29 cellular contexts compared by ENCODE assay signal in genomic region chr2:11762799-11763461, GRCh38. TPM values are rescaled to one million over a fixed set of nuclear protein-coding genes. Genes with fewer than 3 reads are reported as not detected.
DNase-seq lines count a peak whose midpoint lies in the region; ATAC-seq, FAIRE-seq and TF ChIP-seq lines count a peak whose summit lies in the region.
"Had no signal": no experiment of that assay in that cellular context is flagged by ENCODE, and none has a peak within 500 bp of the region (broad histone marks: within the 10 kb centered on the region; RNA-seq: fewer than 3 reads in every experiment).

No MANE protein-coding gene starts in this region.

- H3K9me3 ChIP-seq in K562 (replicated peaks; ENCODE audit: control insufficient read depth, insufficient read depth, low read depth, low read length), result no peaks in the 10 kb centered on the region
- H3K9me3 ChIP-seq: BE2C, esophagus muscularis mucosa, tibial nerve had no signal

- H3K4me1 ChIP-seq in K562 (replicated peaks in 1 of 2; ENCODE audit: control insufficient read depth in 2 of 2, insufficient read depth in 2 of 2, low read length in 2 of 2), result peaks cover 23 to 31% of the 10 kb centered on the region in 2 experiments
- H3K4me1 ChIP-seq: foreskin keratinocyte had no signal

- peak; percentile 52 for FAIRE-seq in K562 (lab: Jason Lieb, UNC)
- peak; percentile 40 for FAIRE-seq in urothelium cell line (lab: Jason Lieb, UNC)
- FAIRE-seq: G401.6 had no signal

- peak overlapping the region; percentile 35 for H3K27ac Mint-ChIP-seq in activated naive CD8-positive, alpha-beta T cell
- H3K27ac Mint-ChIP-seq in activated naive CD8-positive, alpha-beta T cell treated with anti-CD3 and anti-CD28 coated beads for 36 hours, result no peak overlapping the region
- H3K27ac Mint-ChIP-seq in natural killer cell, result peak overlapping the region; percentile 56 to 67
- H3K27ac Mint-ChIP-seq: endodermal cell, GM23338 had no signal

- no peak overlapping the region for H3K4me3 ChIP-seq in K562
- H3K4me3 ChIP-seq: esophagus muscularis mucosa, GM23338, PC-9, tibial nerve had no signal

- intact Hi-C loops in K562 (cut with micrococcal nuclease) (no loop called here), natural killer cell (cut with micrococcal nuclease) (no loop called here)

- H3K27ac ChIP-seq in K562 (ENCODE audit: extremely low read depth, low read depth, low read length), result no peak overlapping the region
- H3K27ac ChIP-seq: esophagus muscularis mucosa, foreskin keratinocyte, PC-9, tibial nerve had no signal

- H3K79me2 ChIP-seq in K562 (ENCODE audit: control insufficient read depth, insufficient read depth, low read length), result peaks cover 55% of the 10 kb centered on the region

- no peak for ATAC-seq in K562
- ATAC-seq in natural killer cell, result no peak
- ATAC-seq: foreskin keratinocyte, GM23338, left colon had no signal

- no peak for DNase-seq in activated naive CD8-positive, alpha-beta T cell treated with anti-CD3 and anti-CD28 coated beads for 36 hours
- DNase-seq in K562 (ENCODE audit: extremely low read depth in 1 of 4, low spot score in 3 of 4) (no peak), natural killer cell (no peak), urothelium cell line (ENCODE audit: low spot score) (no peak), NCI-H1436 (lab: John Stamatoyannopoulos, UW) (no peak), NCI-H146 treated with DMSO at 0.1 percent for 48 hours (lab: John Stamatoyannopoulos, UW; ENCODE audit: unreplicated experiment) (no peak)
- DNase-seq in activated CD4-positive, CD25-positive, alpha-beta regulatory T cell (lab: John Stamatoyannopoulos, UW), result no peak
- DNase-seq: ACHN; amniotic stem cell; BE2C; COR-L47; cortex of kidney; DMS53; endodermal cell; foreskin keratinocyte; left colon; mesendoderm; NCI-H187; NCI-H2171; NCI-H510A treated with DMSO at 0.1 percent for 48 hours; PC-9; retina; SHP77; stimulated activated CD4-positive, alpha-beta T cell treated with anti-CD3 and anti-CD28 coated beads, Interleukin-2, amount 100 ng/mL, for 24 hours had no signal

- H3K4me1 Mint-ChIP-seq in activated naive CD8-positive, alpha-beta T cell (ENCODE audit: low read depth), result peaks cover 41% of the 10 kb centered on the region
- H3K4me1 Mint-ChIP-seq in activated naive CD8-positive, alpha-beta T cell treated with anti-CD3 and anti-CD28 coated beads for 36 hours, result peaks cover 31% of the 10 kb centered on the region
- peaks cover 57 to 71% of the 10 kb centered on the region in 2 donors for H3K4me1 Mint-ChIP-seq in natural killer cell

- no peak overlapping the region for H3K4me2 ChIP-seq in K562 (ENCODE audit: insufficient read depth, low read length)
- H3K4me2 ChIP-seq: GM23338, PC-9 had no signal

- H3K9ac ChIP-seq in K562 (ENCODE audit: insufficient read depth in 1 of 2, low read depth in 2 of 2, low read length in 2 of 2), result peak overlapping the region in 1 of 2 experiments; percentile 72; a peak in 2 of 4 replicates

- TF ChIP-seq CTCF in K562 (IDR thresholded peaks at IDR 0.05 in 2 of 3, conservative IDR thresholded peaks at IDR 0.05 in 1 of 3; ENCODE audit: insufficient read depth in 2 of 3, low read depth in 1 of 3, low read length in 3 of 3), result no peak
- TF ChIP-seq CTCF in natural killer cell (IDR thresholded peaks at IDR 0.05), result no peak

- H4K20me1 ChIP-seq in K562 (replicated peaks; ENCODE audit: control insufficient read depth, insufficient read depth, low read length), result peaks cover 7% of the 10 kb centered on the region

- no peaks in the 10 kb centered on the region for H3K27me3 ChIP-seq in K562 (ENCODE audit: control insufficient read depth in 2 of 2, insufficient read depth in 2 of 2, low read length in 2 of 2)
- H3K27me3 ChIP-seq: BE2C, esophagus muscularis mucosa, foreskin keratinocyte, tibial nerve had no signal

- H3K36me3 Mint-ChIP-seq in activated naive CD8-positive, alpha-beta T cell, result peaks cover 20% of the 10 kb centered on the region
- H3K36me3 Mint-ChIP-seq in activated naive CD8-positive, alpha-beta T cell treated with anti-CD3 and anti-CD28 coated beads for 36 hours, result peaks cover 29% of the 10 kb centered on the region
- H3K36me3 Mint-ChIP-seq in natural killer cell, result peaks cover 14% of the 10 kb centered on the region

- in situ Hi-C loops in K562 (cut with MboI), result no loop called here

- no peak for TF ChIP-seq POLR2A in K562 (conservative IDR thresholded peaks at IDR 0.05)

- peaks cover 45% of the 10 kb centered on the region; the same call in 2 of the 3 replicates for H3K36me3 ChIP-seq in K562 (ENCODE audit: control insufficient read depth, insufficient read depth, low read length)

- CTCF ChIA-PET in K562 (lab: Yijun Ruan, JAX; ENCODE audit: low intra/inter-chr PET ratio), result no interaction called here

- H2AFZ ChIP-seq in K562 (ENCODE audit: low read depth, low read length), result no peak overlapping the region
- H2AFZ ChIP-seq: GM23338, PC-9 had no signal

- BruUV-seq in K562 (replicated peaks; lab: Mats Ljungman, UMichigan), result no TSS peak

- TF ChIP-seq RAD21 in K562 (CRISPR knock-in tag; conservative IDR thresholded peaks at IDR 0.05 in 1 of 2, IDR thresholded peaks at IDR 0.05 in 1 of 2), result no peak

- no peaks in the 10 kb centered on the region for H3K9me3 Mint-ChIP-seq in activated naive CD8-positive, alpha-beta T cell (ENCODE audit: low read depth)
- H3K9me3 Mint-ChIP-seq in activated naive CD8-positive, alpha-beta T cell treated with anti-CD3 and anti-CD28 coated beads for 36 hours, result peaks cover 5% of the 10 kb centered on the region
- no peaks in the 10 kb centered on the region for H3K9me3 Mint-ChIP-seq in natural killer cell

- no peaks in the 10 kb centered on the region for H3K9me1 ChIP-seq in K562 (ENCODE audit: control insufficient read depth, insufficient read depth, low read length)

- TF ChIP-seq EP300 in K562 (IDR thresholded peaks at IDR 0.05; ENCODE audit: low read length), result no peak

- POLR2A ChIA-PET in K562 (lab: Yijun Ruan, JAX), result interaction anchor here (0.7 to 1.4 kb wide), 2 partner anchors 12 to 649 kb away, joined by 3 to 4 read pairs; no protein-coding TSS in a partner anchor

- no peak overlapping the region for H3K4me3 Mint-ChIP-seq in activated naive CD8-positive, alpha-beta T cell
- H3K4me3 Mint-ChIP-seq in activated naive CD8-positive, alpha-beta T cell treated with anti-CD3 and anti-CD28 coated beads for 36 hours, result no peak overlapping the region
- H3K4me3 Mint-ChIP-seq in natural killer cell, result no peak overlapping the region
- H3K4me3 Mint-ChIP-seq: endodermal cell, GM23338 had no signal

- no peaks in the 10 kb centered on the region for H3K27me3 Mint-ChIP-seq in activated naive CD8-positive, alpha-beta T cell
- H3K27me3 Mint-ChIP-seq in activated naive CD8-positive, alpha-beta T cell treated with anti-CD3 and anti-CD28 coated beads for 36 hours, result no peaks in the 10 kb centered on the region
- H3K27me3 Mint-ChIP-seq in natural killer cell (ENCODE audit: low read depth in 2 of 2), result no peaks in the 10 kb centered on the region

- WGBS in K562 (ENCODE audit: insufficient coverage, low coverage, missing lambda C conversion rate), result 87% methylated on average over 20 of the region's 20 CpGs

TF ChIP-seq in K562, 482 proteins besides CTCF, POLR2A, EP300 and RAD21:
- no peak for TF ChIP-seq TFAP4 (CRISPR knock-in tag; IDR thresholded peaks at IDR 0.05; ENCODE audit: borderline replicate concordance)
- 0 out of 2 replicates have a peak, but pooled peaks have one; percentile 34 for TF ChIP-seq ZBTB33 (CRISPR knock-in tag; IDR thresholded peaks at IDR 0.05)

RNA-seq across cellular contexts. Expression of gene LPIN1, which starts 16.5 kb away (rescaled TPM):
- 10 to 100 TPM; 24.1 to 25.2 TPM for total RNA-seq in activated naive CD8-positive, alpha-beta T cell treated with anti-CD3 and anti-CD28 coated beads for 36 hours
- 261 and 278 TPM in 2 replicates for total RNA-seq in K562 (2011; cell fraction: chromatin; rRNA removed; ENCODE audit: low replicate concordance)
- total RNA-seq in K562 (2011; cell fraction: nucleolus; rRNA removed), result 132 and 152 TPM in 2 replicates
- 219 and 247 TPM in 2 replicates for total RNA-seq in K562 (2011; cell fraction: nucleoplasm; rRNA removed)
- total RNA-seq in K562 (2014; rRNA removed), result 25.1 and 33.4 TPM in 2 replicates
- 27.8 and 32.6 TPM in 2 replicates for total RNA-seq in K562 (2014; rRNA removed; fragmentation: Illumina TruSeq; extraction: Trizol)
- total RNA-seq in K562 (2015; rRNA removed; fragmentation: Illumina TruSeq; extraction: Trizol), result 25.3 and 27.8 TPM in 2 replicates
- 37.6 and 39.9 TPM in 2 replicates for total RNA-seq in K562 (2021)
- 84.0 and 96.3 TPM in 2 replicates for polyA plus RNA-seq in K562 (2011; rRNA removed)
- 38.4 and 54.3 TPM in 2 replicates for polyA plus RNA-seq in K562 (2011; cell fraction: cytosol; rRNA removed)
- 117 and 127 TPM in 2 replicates for polyA plus RNA-seq in K562 (2011; cell fraction: nucleus; rRNA removed)
- polyA plus RNA-seq in K562 (2012), result 22.4 and 25.9 TPM in 2 replicates
- polyA plus RNA-seq in K562 (2014; fragmentation: Illumina TruSeq; extraction: Trizol), result 30.1 and 32.5 TPM in 2 replicates
- 10 to 100 TPM in 1 of 2 experiments, 1 to 10 TPM in 1; 9.2 to 12.7 TPM for polyA plus RNA-seq in K562 (2014; fragmentation: Nextera tagmentation; extraction: Ambion mirVana)
- 36.0 and 36.4 TPM in 2 replicates for polyA plus RNA-seq in K562 (2014; rRNA removed)
- polyA minus RNA-seq in K562 (2011; rRNA and poly(A)+ RNA removed), result 66.6 and 83.7 TPM in 2 replicates
- polyA minus RNA-seq in K562 (2011; cell fraction: cytosol; rRNA and poly(A)+ RNA removed), result 35.4 and 38.8 TPM in 2 replicates
- polyA minus RNA-seq in K562 (2011; cell fraction: nucleus; rRNA and poly(A)+ RNA removed), result 79.0 and 128 TPM in 2 replicates
- 100 to 1,000 TPM in 2 of 3 donors, 10 to 100 TPM in 1; 95.0 to 122 (median 118) TPM for total RNA-seq in natural killer cell
